ENCODE assay signal across 1 cellular context in genomic region chr19:40723661-40724254, GRCh38.
A peak's percentile ranks its signal among the peaks of the same experiment; 100 is the strongest.
TF ChIP-seq lines count a peak whose summit lies in the region.

No MANE protein-coding gene starts in this region.

TF ChIP-seq in HepG2, 621 proteins besides CTCF, POLR2A, EP300 and RAD21:
- TF ChIP-seq ZNF12 (CRISPR knock-in tag; IDR thresholded peaks at IDR 0.05) (peak; percentile 98), ZKSCAN8 (CRISPR knock-in tag; IDR thresholded peaks at IDR 0.05; ENCODE audit: borderline replicate concordance) (no peak)
